ENCODE assay signal across 8 cellular contexts in genomic region chr20:44683263-44684046, GRCh38. TPM values are rescaled to one million over a fixed set of nuclear protein-coding genes. Genes with fewer than 3 reads are reported as not detected.
DNase-seq lines count a peak whose midpoint lies in the region; ATAC-seq and TF ChIP-seq lines count a peak whose summit lies in the region.

No MANE protein-coding gene starts in this region.

- H3F3A ChIP-seq in DOHH2 (ENCODE audit: control insufficient read depth, insufficient read depth) = no peaks in the 10 kb centered on the region

- H3K9me3 ChIP-seq in DOHH2 (ENCODE audit: control insufficient read depth, insufficient read depth, low read length) (no peaks in the 10 kb centered on the region), OCI-LY3 (ENCODE audit: insufficient read depth, low read length) (0 out of 2 replicates have a peak, but pooled peaks cover 5% of the 10 kb centered on the region), heart left ventricle (no peaks in the 10 kb centered on the region)

- H3K4me2 ChIP-seq in DOHH2 (ENCODE audit: low read length) (no peak overlapping the region), OCI-LY3 (ENCODE audit: low read length) (peak overlapping the region; percentile 62)

- H3K27me3 ChIP-seq in DOHH2 (ENCODE audit: control insufficient read depth, low read length) = peaks cover 5% of the 10 kb centered on the region; the same call in 1 of the 2 replicates
- peaks cover 16% of the 10 kb centered on the region for H3K27me3 ChIP-seq in OCI-LY3 (ENCODE audit: low read depth, low read length)
- no peaks in the 10 kb centered on the region for H3K27me3 ChIP-seq in heart left ventricle

- H3K36me3 ChIP-seq in DOHH2 (ENCODE audit: control insufficient read depth, low read length) (no peaks in the 10 kb centered on the region), OCI-LY3 (replicated peaks; ENCODE audit: low read depth, low read length) (no peaks in the 10 kb centered on the region), heart left ventricle (no peaks in the 10 kb centered on the region)

- peak; percentile 68 to 74 for DNase-seq in activated T-cell treated with anti-CD3 and anti-CD28 coated beads, Interleukin-2, amount 50 U/mL, for 48 hours
- DNase-seq in heart left ventricle = no peak
- DNase-seq in stimulated activated CD4-positive, alpha-beta T cell treated with anti-CD3 and anti-CD28 coated beads, Interleukin-12 subunit alpha, Interleukin-12 subunit beta, amount 100 ng/mL, for 4 hours = peak; percentile 50

- no peak for TF ChIP-seq POLR2A in heart left ventricle (IDR thresholded peaks at IDR 0.05)

- H3K9ac ChIP-seq in OCI-LY3 (ENCODE audit: low read length) = no peak overlapping the region

- TF ChIP-seq CTCF in DOHH2 (IDR thresholded peaks at IDR 0.05; ENCODE audit: low read depth, low read length, poor library complexity, severe bottlenecking) (peak; percentile 59), OCI-LY3 (IDR thresholded peaks at IDR 0.05; ENCODE audit: low read depth, low read length) (peak; percentile 94), heart left ventricle (IDR thresholded peaks at IDR 0.05) (peak in 11 of 12 donors; percentile 35 to 77 (median 57))

- H3K27ac ChIP-seq in DOHH2 (ENCODE audit: low read depth, low read length) (no peak overlapping the region), OCI-LY3 (ENCODE audit: low read length) (no peak overlapping the region), heart left ventricle (no peak overlapping the region)

- peak overlapping the region; percentile 53 for H2AFZ ChIP-seq in OCI-LY3 (ENCODE audit: low read depth, low read length)

- H3K79me2 ChIP-seq in DOHH2 (ENCODE audit: control insufficient read depth, low read length) = no peaks in the 10 kb centered on the region
- H3K79me2 ChIP-seq in OCI-LY3 (ENCODE audit: low read length) = no peaks in the 10 kb centered on the region

- intact Hi-C loops in heart left ventricle (cut with DNase I) = loop anchor here in 9 of 10 donors (1.0 to 10.0 kb wide), 10 partner anchors 49 to 299 kb away; no protein-coding TSS in a partner anchor

- H3K4me1 ChIP-seq in DOHH2 (ENCODE audit: control insufficient read depth, low read length) (peaks cover 7% of the 10 kb centered on the region), OCI-LY3 (ENCODE audit: low read length) (peaks cover 8% of the 10 kb centered on the region), heart left ventricle (peaks cover 0 to 12% (median 0%) of the 10 kb centered on the region in 12 donors)

- no peaks in the 10 kb centered on the region for H4K20me1 ChIP-seq in DOHH2 (ENCODE audit: control insufficient read depth, insufficient read depth, low read depth, low read length)
- H4K20me1 ChIP-seq in OCI-LY3 (ENCODE audit: insufficient read depth, low read length) = no peaks in the 10 kb centered on the region

- H3K9me2 ChIP-seq in DOHH2 (replicated peaks; ENCODE audit: control insufficient read depth, low read length) = no peaks in the 10 kb centered on the region

- WGBS in heart left ventricle, 4 donors = 51 to 64% (median 53%) methylated on average over 9 to 10 of the region's 10 CpGs

- H3K4me3 ChIP-seq in DOHH2 (ENCODE audit: low read length) (no peak overlapping the region), OCI-LY3 (ENCODE audit: low read length) (peak overlapping the region; percentile 41), heart left ventricle (no peak overlapping the region)

- peak; percentile 51 for ATAC-seq in HG03175 (IDR thresholded peaks at IDR 0.05; ENCODE audit: unreplicated experiment)
- peak in 3 of 4 donors; percentile 50 to 70 (median 59) for ATAC-seq in heart left ventricle
- no peak for ATAC-seq in HG03565 (IDR thresholded peaks at IDR 0.05; ENCODE audit: unreplicated experiment)
- ATAC-seq in HG03108 (IDR thresholded peaks at IDR 0.05; ENCODE audit: unreplicated experiment) = no peak

RNA-seq across cellular contexts. Expression of gene CCN5, which starts 31.7 kb away (rescaled TPM):
- total RNA-seq in heart left ventricle = 10 to 100 TPM in 8 of 9 donors, 1 to 10 TPM in 1; 7.3 to 62.3 (median 28.7) TPM
- polyA plus RNA-seq in heart left ventricle = 10 to 100 TPM; 11.0 to 92.3 TPM

RNA-seq across cellular contexts. Expression of gene ADA, which starts 32.0 kb away (rescaled TPM):
- 10 to 100 TPM in 2 of 9 donors, 1 to 10 TPM in 7; 2.5 to 11.5 (median 6.0) TPM for total RNA-seq in heart left ventricle
- 10 to 100 TPM in 1 of 2 donors, 1 to 10 TPM in 1; 6.4 to 10.9 TPM for polyA plus RNA-seq in heart left ventricle

Comparison
In these comparisons a context has a peak if more than half of its experiments do, and no peak if none do; other contexts are left out.
1. ATAC-seq: peak in HG03175 (single experiment) and heart left ventricle (3 of 4); none in HG03565 (single experiment) and HG03108 (single experiment).
2. DNase-seq: peak in activated T-cell treated with anti-CD3 and anti-CD28 coated beads, Interleukin-2, amount 50 U/mL, for 48 hours (2 of 2) and stimulated activated CD4-positive, alpha-beta T cell treated with anti-CD3 and anti-CD28 coated beads, Interleukin-12 subunit alpha, Interleukin-12 subunit beta, amount 100 ng/mL, for 4 hours (single experiment); none in heart left ventricle (0 of 5).
3. Peak in every context shown above with its lines, with median percentiles within 50 percentile points of each other: CTCF ChIP-seq.